In the genomic region with DNA sequence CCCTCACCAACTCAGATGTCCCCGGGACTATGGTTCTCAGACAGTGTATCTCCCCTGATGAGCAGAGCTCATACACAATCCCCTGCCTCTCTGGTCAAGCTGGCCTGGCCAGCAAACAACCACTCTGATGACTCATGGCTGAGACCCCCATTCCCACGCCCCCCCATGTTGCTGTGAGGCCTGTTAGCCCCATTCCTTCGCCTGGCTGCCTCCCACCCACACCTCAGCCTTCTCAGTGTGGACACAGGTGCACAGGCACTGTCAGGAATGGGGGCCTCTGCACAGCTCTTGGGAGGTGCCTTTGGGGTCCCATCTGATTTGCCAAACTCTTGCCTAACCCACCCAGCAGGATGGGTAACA, we compare ENCODE assay signal across 13 cellular contexts.
"Had no signal": no experiment of that assay in that cellular context is flagged by ENCODE, and none has a peak within 500 bp of the region (broad histone marks: within the 10 kb centered on the region; RNA-seq: fewer than 3 reads in every experiment).

No MANE protein-coding gene starts in this region.

- H3K9me3 Mint-ChIP-seq: activated CD4-positive, alpha-beta memory T cell treated with anti-CD3 and anti-CD28 coated beads for 36 hours; activated naive CD8-positive, alpha-beta T cell treated with anti-CD3 and anti-CD28 coated beads, Interleukin-2, amount 50 U/mL, for 24 hours; central memory CD8-positive, alpha-beta T cell; nephron had no signal

- H3K36me3 Mint-ChIP-seq: activated CD4-positive, alpha-beta memory T cell treated with anti-CD3 and anti-CD28 coated beads for 36 hours had no signal

- H3K27me3 ChIP-seq: tibial nerve had no signal

- H3K9me3 ChIP-seq: tibial nerve had no signal

- H3K4me3 ChIP-seq: lung, tibial nerve had no signal

- H3K27ac Mint-ChIP-seq: activated CD4-positive, alpha-beta memory T cell treated with anti-CD3 and anti-CD28 coated beads for 36 hours; activated naive CD8-positive, alpha-beta T cell treated with anti-CD3 and anti-CD28 coated beads, Interleukin-2, amount 50 U/mL, for 24 hours; nephron had no signal

- ATAC-seq: activated naive CD8-positive, alpha-beta T cell treated with anti-CD3 and anti-CD28 coated beads, Interleukin-2, amount 50 U/mL, for 24 hours had no signal

- H3K27ac ChIP-seq: tibial nerve had no signal

- H3K4me1 Mint-ChIP-seq: nephron had no signal

- H3K4me3 Mint-ChIP-seq: activated CD4-positive, alpha-beta memory T cell treated with anti-CD3 and anti-CD28 coated beads for 36 hours; activated naive CD8-positive, alpha-beta T cell treated with anti-CD3 and anti-CD28 coated beads, Interleukin-2, amount 50 U/mL, for 24 hours; central memory CD8-positive, alpha-beta T cell; nephron had no signal

- DNase-seq: activated CD4-positive, alpha-beta memory T cell treated with anti-CD3 and anti-CD28 coated beads for 36 hours; activated CD8-positive, alpha-beta memory T cell treated with anti-CD3 and anti-CD28 coated beads, Interleukin-2, amount 50 U/mL, for 4 hours; activated naive CD4-positive, alpha-beta T cell treated with Interleukin-2 at 50 U/mL for 16 hours; activated naive CD8-positive, alpha-beta T cell treated with anti-CD3 and anti-CD28 coated beads, Interleukin-2, amount 50 U/mL, for 24 hours; cortex of kidney; erythroblast; hippocampal formation; kidney glomerular epithelial cell; T-helper 9 cell had no signal

- H3K36me3 ChIP-seq: tibial nerve had no signal
